8 cellular contexts compared by ENCODE assay signal in the genomic region with DNA sequence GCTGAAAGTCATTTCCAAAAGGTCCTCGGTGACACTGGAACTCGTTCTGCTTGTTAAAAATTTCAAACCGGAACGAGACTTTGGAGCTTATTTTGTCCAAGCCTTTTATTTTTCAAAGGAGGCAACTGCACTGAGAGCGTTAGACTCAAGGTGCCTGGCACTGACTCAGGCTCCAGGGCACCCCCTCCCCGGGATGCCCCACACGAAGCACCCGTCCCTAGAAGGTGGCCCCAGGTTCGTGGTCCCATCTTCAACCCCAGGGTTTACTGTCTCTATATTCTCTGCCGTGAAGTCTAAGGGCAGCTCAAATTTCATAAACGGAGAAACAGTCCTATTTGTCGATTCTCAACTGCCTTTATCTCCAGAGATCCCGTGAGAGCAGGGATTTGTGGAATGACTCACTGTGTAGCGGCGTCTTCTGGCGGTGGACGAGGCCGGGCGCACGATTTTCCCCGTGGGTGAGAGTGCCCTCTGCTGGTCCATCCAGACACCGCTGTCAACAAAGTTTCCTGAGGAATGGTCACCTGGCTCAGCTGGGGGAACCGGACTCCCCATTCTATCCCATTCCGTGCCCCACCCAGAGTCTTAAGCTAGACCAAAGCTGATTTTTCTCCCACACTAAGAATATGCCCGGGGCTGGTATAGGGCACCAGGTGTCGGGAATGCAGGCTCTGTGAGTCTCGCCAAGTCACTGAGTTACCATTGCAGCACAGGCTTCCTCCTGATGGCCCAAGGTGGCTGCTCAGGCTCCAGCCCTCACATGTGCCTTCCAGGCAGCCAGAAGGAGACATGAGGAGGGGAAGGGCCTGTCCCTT. TPM values are rescaled to one million over a fixed set of nuclear protein-coding genes. Genes with fewer than 3 reads are reported as not detected.
DNase-seq lines count a peak whose midpoint lies in the region; ATAC-seq and TF ChIP-seq lines count a peak whose summit lies in the region.

No MANE protein-coding gene starts in this region.

- H3K27ac ChIP-seq in 22Rv1 (peak overlapping the region; percentile 38; the same call in 1 of the 2 replicates), neuronal stem cell (replicated peaks; ENCODE audit: low read length) (no peak overlapping the region)

- H3K36me3 ChIP-seq in neuronal stem cell (replicated peaks in 1 of 2; ENCODE audit: control insufficient read depth in 2 of 2, insufficient read depth in 2 of 2, low read length in 2 of 2) = no peaks in the 10 kb centered on the region

- H2BK12ac ChIP-seq in neuronal stem cell (ENCODE audit: low read length) = no peak overlapping the region

- no peak overlapping the region for H2BK15ac ChIP-seq in neuronal stem cell (ENCODE audit: low read length)

- H3K9ac ChIP-seq in neuronal stem cell (ENCODE audit: low read depth, low read length, poor library complexity) = no peak overlapping the region

- peak overlapping the region; percentile 67 for H3K18ac ChIP-seq in neuronal stem cell (ENCODE audit: low read length)

- no CpG with 5 or more reads among the region's 27 CpGs for whole genome bisulfite sequencing in neuronal stem cell (ENCODE audit: extremely low coverage in 2 of 2, insufficient read length in 2 of 2, insufficient replicate concordance in 1 of 2), 2 donors

- no peaks in the 10 kb centered on the region for H3K9me3 ChIP-seq in neuronal stem cell (replicated peaks in 1 of 2; ENCODE audit: control insufficient read depth in 2 of 2, insufficient read depth in 1 of 2, low read depth in 1 of 2, low read length in 2 of 2)

- no peaks in the 10 kb centered on the region for H3K4me1 ChIP-seq in neuronal stem cell (ENCODE audit: control insufficient read depth in 2 of 2, insufficient read depth in 1 of 2, low read depth in 1 of 2, low read length in 2 of 2)

- ATAC-seq in HG02678 (IDR thresholded peaks at IDR 0.05; ENCODE audit: unreplicated experiment) = no peak
- no peak for ATAC-seq in GM18498 (IDR thresholded peaks at IDR 0.05; ENCODE audit: unreplicated experiment)

- H3K4me3 ChIP-seq in GM12875 (ENCODE audit: low read depth, low read length) (no peak overlapping the region), fibroblast of villous mesenchyme (ENCODE audit: low read depth, low read length) (no peak overlapping the region), neuronal stem cell (ENCODE audit: low read length in 2 of 2) (no peak overlapping the region)

- no peaks in the 10 kb centered on the region for H3K79me1 ChIP-seq in neuronal stem cell (ENCODE audit: low read depth, low read length)

- peak overlapping the region; percentile 3 for H2BK5ac ChIP-seq in neuronal stem cell (ENCODE audit: low read length)

- H4K91ac ChIP-seq in neuronal stem cell (ENCODE audit: low read depth, low read length, poor library complexity) = no peak overlapping the region

- no peak overlapping the region for H2BK120ac ChIP-seq in neuronal stem cell (ENCODE audit: low read depth, low read length)

- H3K14ac ChIP-seq in neuronal stem cell (ENCODE audit: low read length) = no peak overlapping the region

- H3K27me3 ChIP-seq in neuronal stem cell (ENCODE audit: control insufficient read depth in 3 of 3, insufficient read depth in 3 of 3, low read depth in 1 of 3, low read length in 3 of 3) = no peaks in the 10 kb centered on the region

- no peak overlapping the region for H3K4me2 ChIP-seq in neuronal stem cell (ENCODE audit: insufficient read depth, low read length, poor library complexity, severe bottlenecking)

- TF ChIP-seq CTCF in 22Rv1 (IDR thresholded peaks at IDR 0.05) (peak; percentile 96), GM12875 (IDR thresholded peaks at IDR 0.05; ENCODE audit: borderline replicate concordance, insufficient read depth, low read depth, low read length) (peak; percentile 77), fibroblast of villous mesenchyme (IDR thresholded peaks at IDR 0.05; ENCODE audit: insufficient read depth, low read depth, low read length) (peak; percentile 79)

- no peak overlapping the region for H4K8ac ChIP-seq in neuronal stem cell (ENCODE audit: low read depth, low read length)

- no peak overlapping the region for H2AK5ac ChIP-seq in neuronal stem cell (ENCODE audit: low read depth, low read length)

- DNase-seq in NCI-H526 (lab: John Stamatoyannopoulos, UW) = peak; percentile 36 to 80
- DNase-seq in activated T-cell treated with anti-CD3 and anti-CD28 coated beads for 48 hours (ENCODE audit: low read depth) = peak; percentile 52
- peak; percentile 88 for DNase-seq in fibroblast of villous mesenchyme (ENCODE audit: low read depth)
- DNase-seq in neuronal stem cell (ENCODE audit: low spot score) = no peak

- no peak overlapping the region for H3K23ac ChIP-seq in neuronal stem cell (ENCODE audit: low read depth, low read length, poor library complexity)

- H3K4ac ChIP-seq in neuronal stem cell (ENCODE audit: low read length) = no peak overlapping the region

- no peak overlapping the region for H2AFZ ChIP-seq in neuronal stem cell (ENCODE audit: low read length)

RNA-seq across cellular contexts. Expression of gene SLC6A19, which starts 27.1 kb away (rescaled TPM):
- total RNA-seq in fibroblast of villous mesenchyme = not detected in 2 replicates
- not detected for polyA plus RNA-seq in neuronal stem cell (2013, experiment 1 of 2)
- polyA plus RNA-seq in neuronal stem cell (2013, experiment 2 of 2) = not detected

RNA-seq across cellular contexts. Expression of gene SLC6A18, which starts 50.9 kb away (rescaled TPM):
- not detected in 2 replicates for total RNA-seq in fibroblast of villous mesenchyme
- polyA plus RNA-seq in neuronal stem cell (2013, experiment 1 of 2) = not detected
- not detected for polyA plus RNA-seq in neuronal stem cell (2013, experiment 2 of 2)
